Comparison of ENCODE assay signal across 24 cellular contexts in genomic region chr1:165298081-165298820, GRCh38. TPM values are rescaled to one million over a fixed set of nuclear protein-coding genes. Genes with fewer than 3 reads are reported as not detected.
"Had no signal": no experiment of that assay in that cellular context is flagged by ENCODE, and none has a peak within 500 bp of the region (broad histone marks: within the 10 kb centered on the region; RNA-seq: fewer than 3 reads in every experiment).

No MANE protein-coding gene starts in this region.

- H3K36me3 Mint-ChIP-seq: activated naive CD8-positive, alpha-beta T cell treated with anti-CD3 and anti-CD28 coated beads, Interleukin-2, amount 10 ng/mL, durations not matched to agents 7 days and 5 days had no signal

- H3K9me3 ChIP-seq: adrenal gland, breast epithelium had no signal

- H3K4me1 Mint-ChIP-seq: activated naive CD8-positive, alpha-beta T cell treated with anti-CD3 and anti-CD28 coated beads, Interleukin-2, amount 10 ng/mL, durations not matched to agents 7 days and 5 days had no signal

- H3K9me3 Mint-ChIP-seq: activated CD8-positive, alpha-beta T cell treated with anti-CD3 and anti-CD28 coated beads for 36 hours; activated naive CD8-positive, alpha-beta T cell treated with anti-CD3 and anti-CD28 coated beads, Interleukin-2, amount 10 ng/mL, durations not matched to agents 7 days and 5 days; activated T-cell treated with anti-CD3 and anti-CD28 coated beads, Interleukin-2, amount 50 U/mL, for 72 hours; activated T-helper 2 cell treated with anti-CD3 and anti-CD28 coated beads, Interferon-gamma antibody, Interleukin-2, Interleukin-4, amounts not matched to agents 10 μg/mL and 5 μg/mL and 100 μg/mL, durations not matched to agents 14 hours and 24 hours and 36 hours; T-helper 1 cell treated with Interleukin-12 subunit alpha and Interleukin-12 subunit beta and Interleukin-4 antibody, amounts not matched to agents 30 μg/mL and 1 μg/mL, for 36 hours had no signal

- H3K4me1 ChIP-seq: adrenal gland, breast epithelium had no signal

- H3K4me3 Mint-ChIP-seq: activated CD8-positive, alpha-beta T cell treated with anti-CD3 and anti-CD28 coated beads for 36 hours; activated naive CD8-positive, alpha-beta T cell treated with anti-CD3 and anti-CD28 coated beads, Interleukin-2, amount 10 ng/mL, durations not matched to agents 7 days and 5 days; activated T-cell treated with anti-CD3 and anti-CD28 coated beads, Interleukin-2, amount 50 U/mL, for 72 hours; T-helper 1 cell treated with Interleukin-12 subunit alpha and Interleukin-12 subunit beta and Interleukin-4 antibody, amounts not matched to agents 30 μg/mL and 1 μg/mL, for 36 hours had no signal

- ATAC-seq: activated CD4-positive, CD25-positive, alpha-beta regulatory T cell treated with anti-CD3 and anti-CD28 coated beads, Interleukin-2, amount 50 U/mL, for 24 hours; activated CD8-positive, alpha-beta T cell treated with anti-CD3 and anti-CD28 coated beads for 36 hours; activated T-cell treated with anti-CD3 and anti-CD28 coated beads, Interleukin-2, amount 50 U/mL, for 72 hours; PC-3 had no signal

- H3K27ac Mint-ChIP-seq: activated CD8-positive, alpha-beta T cell treated with anti-CD3 and anti-CD28 coated beads for 36 hours; activated naive CD8-positive, alpha-beta T cell treated with anti-CD3 and anti-CD28 coated beads, Interleukin-2, amount 10 ng/mL, durations not matched to agents 7 days and 5 days; activated T-cell treated with anti-CD3 and anti-CD28 coated beads, Interleukin-2, amount 50 U/mL, for 72 hours; activated T-helper 2 cell treated with anti-CD3 and anti-CD28 coated beads, Interferon-gamma antibody, Interleukin-2, Interleukin-4, amounts not matched to agents 10 μg/mL and 5 μg/mL and 100 μg/mL, durations not matched to agents 14 hours and 24 hours and 36 hours; T-helper 1 cell treated with Interleukin-12 subunit alpha and Interleukin-12 subunit beta and Interleukin-4 antibody, amounts not matched to agents 30 μg/mL and 1 μg/mL, for 36 hours had no signal

- DNase-seq: activated CD4-positive, alpha-beta T cell treated with anti-CD3 and anti-CD28 coated beads for 4 hours; activated CD8-positive, alpha-beta memory T cell treated with anti-CD3 and anti-CD28 coated beads, Interleukin-2, amount 50 U/mL, for 4 hours; activated CD8-positive, alpha-beta T cell treated with anti-CD3 and anti-CD28 coated beads for 36 hours; activated naive CD4-positive, alpha-beta T cell treated with anti-CD3 and anti-CD28 coated beads, Interleukin-2, amount 50 U/mL, for 16 hours; activated naive CD8-positive, alpha-beta T cell treated with anti-CD3 and anti-CD28 coated beads, Interleukin-2, amount 10 ng/mL, durations not matched to agents 7 days and 5 days; activated T-cell treated with anti-CD3 and anti-CD28 coated beads, Interleukin-2, amount 50 U/mL, for 72 hours; adrenal gland; anterior cingulate cortex; KG1; NCI-H1092; NCI-H1930; NCI-H2107; NCI-H2227 treated with DMSO at 0.1 percent for 48 hours; NCI-H774; NK-92 treated with Interleukin-12 subunit alpha and Interleukin-12 subunit beta, amount 100 ng/mL, for 24 hours; PC-3; SHP77 treated with DMSO at 0.1 percent for 48 hours had no signal

- H3K27ac ChIP-seq: adrenal gland, breast epithelium had no signal

- H3K36me3 ChIP-seq: adrenal gland, breast epithelium had no signal

- H3K27me3 ChIP-seq: adrenal gland, breast epithelium had no signal

- H3K4me3 ChIP-seq: adrenal gland, breast epithelium had no signal

RNA-seq across cellular contexts. Expression of gene LMX1A, which starts 58.3 kb away (rescaled TPM):
- total RNA-seq: activated CD8-positive, alpha-beta T cell treated with anti-CD3 and anti-CD28 coated beads for 36 hours; activated naive CD8-positive, alpha-beta T cell treated with anti-CD3 and anti-CD28 coated beads, Interleukin-2, amount 10 ng/mL, durations not matched to agents 7 days and 5 days; activated T-cell treated with anti-CD3 and anti-CD28 coated beads, Interleukin-2, amount 50 U/mL, for 72 hours; activated T-helper 2 cell treated with anti-CD3 and anti-CD28 coated beads, Interferon-gamma antibody, Interleukin-2, Interleukin-4, amounts not matched to agents 10 μg/mL and 5 μg/mL and 100 μg/mL, durations not matched to agents 14 hours and 24 hours and 36 hours; adrenal gland; MCF 10A; NCI-H460; PC-3; SK-MEL-5 had no signal
